ENCODE assay signal across 18 cellular contexts in genomic region chr15:91040851-91041250, GRCh38. TPM values are rescaled to one million over a fixed set of nuclear protein-coding genes. Genes with fewer than 3 reads are reported as not detected.
A peak's percentile ranks its signal among the peaks of the same experiment; 100 is the strongest.
DNase-seq lines count a peak whose midpoint lies in the region; ATAC-seq and TF ChIP-seq lines count a peak whose summit lies in the region.
"Had no signal": no experiment of that assay in that cellular context is flagged by ENCODE, and none has a peak within 500 bp of the region (broad histone marks: within the 10 kb centered on the region; RNA-seq: fewer than 3 reads in every experiment).

No MANE protein-coding gene starts in this region.

- H3K79me1 ChIP-seq in trophoblast cell (ENCODE audit: low read length): no peaks in the 10 kb centered on the region

- no peak overlapping the region for H2BK5ac ChIP-seq in trophoblast cell (ENCODE audit: low read depth, low read length, poor library complexity)

- POLR2A ChIA-PET in SK-N-SH (lab: Yijun Ruan, JAX): no interaction called here

- TF ChIP-seq CTCF in upper lobe of right lung (IDR thresholded peaks at IDR 0.05) (no peak), SK-N-SH (IDR thresholded peaks at IDR 0.05) (no peak)

- H3K79me2 ChIP-seq in trophoblast cell (ENCODE audit: control insufficient read depth, insufficient read depth, low read length, poor library complexity) (no peaks in the 10 kb centered on the region), SK-N-SH (ENCODE audit: insufficient read depth) (no peaks in the 10 kb centered on the region)

- no peak overlapping the region for H2AK5ac ChIP-seq in trophoblast cell (ENCODE audit: low read length)

- no peak overlapping the region for H3K9ac ChIP-seq in trophoblast cell (ENCODE audit: low read length)
- no peak overlapping the region for H3K9ac ChIP-seq in SK-N-SH
- H3K9ac ChIP-seq: BLaER1 treated with 17β-estradiol and CSF1 and Interleukin-3, amounts not matched to agents 10 nM and 100 nM had no signal

- no peaks in the 10 kb centered on the region for H3K36me3 ChIP-seq in upper lobe of right lung
- H3K36me3 ChIP-seq in trophoblast cell (ENCODE audit: control insufficient read depth in 1 of 2, insufficient read depth in 2 of 2, low read length in 2 of 2): no peaks in the 10 kb centered on the region
- no peaks in the 10 kb centered on the region for H3K36me3 ChIP-seq in SK-N-SH (replicated peaks in 1 of 2; ENCODE audit: control insufficient read depth in 1 of 2, insufficient read depth in 2 of 2, low read length in 1 of 2)
- H3K36me3 ChIP-seq: BLaER1 treated with 17β-estradiol and CSF1 and Interleukin-3, amounts not matched to agents 10 nM and 100 nM had no signal

- no peak overlapping the region for H3K4ac ChIP-seq in trophoblast cell (ENCODE audit: low read depth, low read length)

- H4K91ac ChIP-seq in trophoblast cell (ENCODE audit: low read depth, low read length): no peak overlapping the region

- H4K12ac ChIP-seq in trophoblast cell (ENCODE audit: low read depth, low read length): no peak overlapping the region

- H3K4me1 ChIP-seq in upper lobe of right lung (no peaks in the 10 kb centered on the region), trophoblast cell (ENCODE audit: control insufficient read depth in 1 of 2, insufficient read depth in 2 of 2, low read length in 2 of 2) (no peaks in the 10 kb centered on the region), SK-N-SH (ENCODE audit: control insufficient read depth in 1 of 2, insufficient read depth in 2 of 2, low read depth in 1 of 2, low read length in 1 of 2) (no peaks in the 10 kb centered on the region)

- no peaks in the 10 kb centered on the region for H3K27me3 ChIP-seq in upper lobe of right lung
- H3K27me3 ChIP-seq in trophoblast cell (ENCODE audit: insufficient read depth, low read length): no peaks in the 10 kb centered on the region
- H3K27me3 ChIP-seq in SK-N-SH (ENCODE audit: insufficient read depth): no peaks in the 10 kb centered on the region
- H3K27me3 ChIP-seq: BLaER1 treated with 17β-estradiol and CSF1 and Interleukin-3, amounts not matched to agents 10 nM and 100 nM had no signal

- no peak overlapping the region for H3K23ac ChIP-seq in trophoblast cell (ENCODE audit: low read length)

- no peak overlapping the region for H3K4me3 ChIP-seq in upper lobe of right lung
- no peak overlapping the region for H3K4me3 ChIP-seq in trophoblast cell (ENCODE audit: low read depth, low read length)
- no peak overlapping the region for H3K4me3 ChIP-seq in SK-N-SH (ENCODE audit: low read depth in 2 of 2, low read length in 1 of 2)
- H3K4me3 ChIP-seq: BLaER1 treated with 17β-estradiol and CSF1 and Interleukin-3, amounts not matched to agents 10 nM and 100 nM had no signal

- TF ChIP-seq RAD21 in SK-N-SH (IDR thresholded peaks at IDR 0.05; ENCODE audit: low read length): no peak

- H3K18ac ChIP-seq in trophoblast cell (ENCODE audit: low read length): no peak overlapping the region

- H3F3A ChIP-seq in SK-N-SH (replicated peaks; ENCODE audit: insufficient read depth): no peaks in the 10 kb centered on the region

- ATAC-seq in upper lobe of right lung: peak; percentile 64
- ATAC-seq: HCT116 had no signal

- no peak for TF ChIP-seq EP300 in SK-N-SH (IDR thresholded peaks at IDR 0.05; ENCODE audit: borderline replicate concordance in 1 of 2, low read depth in 1 of 2, low read length in 1 of 2)

- H2BK120ac ChIP-seq in trophoblast cell (ENCODE audit: insufficient read depth, low read length, poor library complexity): no peak overlapping the region

- no peak overlapping the region for H2BK12ac ChIP-seq in trophoblast cell (ENCODE audit: low read length)

- H4K20me1 ChIP-seq in SK-N-SH (ENCODE audit: insufficient read depth): no peaks in the 10 kb centered on the region
- H4K20me1 ChIP-seq: BLaER1 treated with 17β-estradiol and CSF1 and Interleukin-3, amounts not matched to agents 10 nM and 100 nM had no signal

- H3K14ac ChIP-seq in trophoblast cell (ENCODE audit: low read length): no peak overlapping the region

- H4K8ac ChIP-seq in trophoblast cell (ENCODE audit: low read depth, low read length): no peak overlapping the region

- H3K9me2 ChIP-seq in SK-N-SH: no peaks in the 10 kb centered on the region

- no peak overlapping the region for H2AFZ ChIP-seq in trophoblast cell (ENCODE audit: insufficient read depth, low read length, poor library complexity)
- no peak overlapping the region for H2AFZ ChIP-seq in SK-N-SH (ENCODE audit: low read depth)

- no CpG with 5 or more reads among the region's 8 CpGs for WGBS in trophoblast cell (ENCODE audit: extremely low coverage, insufficient coverage, insufficient read length)
- 72% methylated on average over 8 of the region's 8 CpGs for WGBS in SK-N-SH (ENCODE audit: low lambda C conversion rate)

- H3K27ac ChIP-seq in upper lobe of right lung (no peak overlapping the region), trophoblast cell (ENCODE audit: low read depth, low read length) (no peak overlapping the region), SK-N-SH (ENCODE audit: low read depth in 2 of 2, low read length in 1 of 2) (no peak overlapping the region)
- H3K27ac ChIP-seq: BLaER1 treated with 17β-estradiol and CSF1 and Interleukin-3, amounts not matched to agents 10 nM and 100 nM had no signal

- CTCF ChIA-PET in SK-N-SH (lab: Yijun Ruan, JAX): interaction anchor here (0.8 to 2.3 kb wide), 5 partner anchors 8 to 111 kb away, joined by 3 to 12 read pairs (median 6); no protein-coding TSS in a partner anchor

- peak; percentile 42 for DNase-seq in NCI-H1436 (lab: John Stamatoyannopoulos, UW)
- DNase-seq in NCI-H1436 treated with DMSO at 0.1 percent for 48 hours (lab: John Stamatoyannopoulos, UW): no peak
- DNase-seq in NCI-H2107 (lab: John Stamatoyannopoulos, UW): peak; percentile 16
- peak; percentile 22 for DNase-seq in astrocyte of the hippocampus (ENCODE audit: low read depth, low spot score)
- no peak for DNase-seq in upper lobe of right lung
- no peak for DNase-seq in activated effector memory CD4-positive, alpha-beta T cell treated with anti-CD3 and anti-CD28 coated beads, Interleukin-2, amount 50 U/mL, for 16 hours
- DNase-seq in trophoblast cell: no peak
- DNase-seq in SK-N-SH: no peak
- DNase-seq: 8988T, DMS 273 treated with DMSO at 0.1 percent for 48 hours, MV-4-11, NCI-H1694, NCI-H446 treated with DMSO at 0.1 percent for 48 hours, SIG-M5, T-helper 2 cell had no signal

- no peak overlapping the region for H3K4me2 ChIP-seq in trophoblast cell (ENCODE audit: low read length)
- H3K4me2 ChIP-seq in SK-N-SH: no peak overlapping the region
- H3K4me2 ChIP-seq: BLaER1 treated with 17β-estradiol and CSF1 and Interleukin-3, amounts not matched to agents 10 nM and 100 nM had no signal

- intact Hi-C loops in upper lobe of right lung (cut with DNase I): no loop called here

- H3K9me3 ChIP-seq in upper lobe of right lung (no peaks in the 10 kb centered on the region), trophoblast cell (ENCODE audit: insufficient read depth, low read depth, low read length) (no peaks in the 10 kb centered on the region), SK-N-SH (no peaks in the 10 kb centered on the region)
- H3K9me3 ChIP-seq: BLaER1 treated with 17β-estradiol and CSF1 and Interleukin-3, amounts not matched to agents 10 nM and 100 nM had no signal

TF ChIP-seq in SK-N-SH, 30 proteins besides CTCF, POLR2A, EP300 and RAD21:
- TF ChIP-seq NRF1 (IDR thresholded peaks at IDR 0.05; ENCODE audit: low read depth, low read length) (no peak), POLR2AphosphoS5 (IDR thresholded peaks at IDR 0.05; ENCODE audit: low read depth, low read length) (no peak), TAF1 (IDR thresholded peaks at IDR 0.05; ENCODE audit: borderline replicate concordance, low read depth, low read length) (no peak), TCF12 (IDR thresholded peaks at IDR 0.05) (no peak), MAX (IDR thresholded peaks at IDR 0.05; ENCODE audit: low read depth) (no peak), RXRA (IDR thresholded peaks at IDR 0.05; ENCODE audit: borderline replicate concordance, low read depth) (no peak), JUND (IDR thresholded peaks at IDR 0.05) (no peak), RCOR1 (IDR thresholded peaks at IDR 0.05; ENCODE audit: low read length) (no peak)

RNA-seq across cellular contexts. Expression of gene VPS33B, which starts 18.5 kb away (rescaled TPM):
- 14.3 TPM for total RNA-seq in upper lobe of right lung
- 11.7 and 12.0 TPM in 2 replicates for polyA plus RNA-seq in trophoblast cell (2013)
- polyA plus RNA-seq in SK-N-SH (2012; rRNA removed): 16.6 and 25.3 TPM in 2 replicates
- 9.9 and 12.4 TPM in 2 replicates for polyA plus RNA-seq in SK-N-SH (2012; cell fraction: cytosol; rRNA removed)
- 63.5 and 71.2 TPM in 2 replicates for polyA plus RNA-seq in SK-N-SH (2012; cell fraction: nucleus; rRNA removed)

RNA-seq across cellular contexts. Expression of gene PRC1, which starts 46.5 kb away (rescaled TPM):
- 4.6 TPM for total RNA-seq in upper lobe of right lung
- polyA plus RNA-seq in trophoblast cell (2013): 123 and 132 TPM in 2 replicates
- polyA plus RNA-seq in SK-N-SH (2012; rRNA removed): 125 and 132 TPM in 2 replicates
- polyA plus RNA-seq in SK-N-SH (2012; cell fraction: cytosol; rRNA removed): 95.7 and 109 TPM in 2 replicates
- polyA plus RNA-seq in SK-N-SH (2012; cell fraction: nucleus; rRNA removed): 120 and 176 TPM in 2 replicates

RNA-seq across cellular contexts. Expression of gene SV2B, which starts 59.2 kb away (rescaled TPM):
- total RNA-seq in upper lobe of right lung: 0.87 TPM
- polyA plus RNA-seq in trophoblast cell (2013): not detected in 2 replicates
- polyA plus RNA-seq in SK-N-SH (2012; rRNA removed): not detected in 2 replicates
- not detected in 2 replicates for polyA plus RNA-seq in SK-N-SH (2012; cell fraction: cytosol; rRNA removed)
- not detected in 2 replicates for polyA plus RNA-seq in SK-N-SH (2012; cell fraction: nucleus; rRNA removed)
- total RNA-seq: RPMI7951 had no signal

Comparison
In these comparisons a context has a peak if more than half of its experiments do, and no peak if none do; other contexts are left out.
1. DNase-seq: peak in NCI-H1436 (single experiment), NCI-H2107 (single experiment) and astrocyte of the hippocampus (single experiment); none in NCI-H1436 treated with DMSO at 0.1 percent for 48 hours (single experiment), upper lobe of right lung (single experiment), activated effector memory CD4-positive, alpha-beta T cell treated with anti-CD3 and anti-CD28 coated beads, Interleukin-2, amount 50 U/mL, for 16 hours (single experiment), trophoblast cell (0 of 2) and SK-N-SH (single experiment).